In genomic region chr9:133564451-133564850, GRCh38 we compare ENCODE assay signal across 27 cellular contexts. TPM values are rescaled to one million over a fixed set of nuclear protein-coding genes. Genes with fewer than 3 reads are reported as not detected.
A peak's percentile ranks its signal among the peaks of the same experiment; 100 is the strongest.
DNase-seq lines count a peak whose midpoint lies in the region; ATAC-seq and TF ChIP-seq lines count a peak whose summit lies in the region.
"Had no signal": no experiment of that assay in that cellular context is flagged by ENCODE, and none has a peak within 500 bp of the region (broad histone marks: within the 10 kb centered on the region; RNA-seq: fewer than 3 reads in every experiment).

No MANE protein-coding gene starts in this region.

- H3K4me3 ChIP-seq in gastroesophageal sphincter (no peak overlapping the region), muscle layer of colon (ENCODE audit: low read depth in 1 of 2, low read length in 2 of 2) (no peak overlapping the region), tibial nerve (no peak overlapping the region)
- H3K4me3 ChIP-seq: skin epidermis, thyroid gland had no signal

- no peaks in the 10 kb centered on the region for H3K36me3 ChIP-seq in gastroesophageal sphincter
- no peaks in the 10 kb centered on the region for H3K36me3 ChIP-seq in muscle layer of colon (ENCODE audit: insufficient read depth, low read length)
- H3K36me3 ChIP-seq in tibial nerve = no peaks in the 10 kb centered on the region
- H3K36me3 ChIP-seq: thyroid gland had no signal

- H3K9me3 ChIP-seq in gastroesophageal sphincter (no peaks in the 10 kb centered on the region), muscle layer of colon (ENCODE audit: low read length) (no peaks in the 10 kb centered on the region), tibial nerve (no peaks in the 10 kb centered on the region)
- H3K9me3 ChIP-seq: thyroid gland had no signal

- no peak for ATAC-seq in gastroesophageal sphincter

- H3K27ac ChIP-seq in gastroesophageal sphincter (peak overlapping the region in 3 of 4 donors; percentile 72 to 85 (median 80)), muscle layer of colon (ENCODE audit: low read depth, low read length) (peak overlapping the region; percentile 85), tibial nerve (peak overlapping the region in 3 of 4 donors; percentile 43 to 62 (median 55))
- H3K27ac ChIP-seq: epithelial cell of prostate had no signal

- no peak overlapping the region for H3K4me3 Mint-ChIP-seq in brain
- no peak overlapping the region for H3K4me3 Mint-ChIP-seq in osteocyte (ENCODE audit: unreplicated experiment)
- H3K4me3 Mint-ChIP-seq: activated CD4-positive, alpha-beta memory T cell treated with anti-CD3 and anti-CD28 coated beads, Interleukin-2, amount 10 ng/mL, durations not matched to agents 7 days and 5 days had no signal

- TF ChIP-seq CTCF in brain (conservative IDR thresholded peaks at IDR 0.05) = no peak
- no peak for TF ChIP-seq CTCF in gastroesophageal sphincter (IDR thresholded peaks at IDR 0.05)
- peak in 3 of 5 experiments; percentile 13 to 95 (median 49) for TF ChIP-seq CTCF in tibial nerve (IDR thresholded peaks at IDR 0.05)
- no peak for TF ChIP-seq CTCF in osteocyte (IDR thresholded peaks at IDR 0.05)

- no peaks in the 10 kb centered on the region for H3K36me3 Mint-ChIP-seq in brain
- H3K36me3 Mint-ChIP-seq in osteocyte (ENCODE audit: unreplicated experiment) = no peaks in the 10 kb centered on the region

- H3K27ac Mint-ChIP-seq in brain = peak overlapping the region in 3 of 5 experiments; percentile 27 to 75 (median 57)
- H3K27ac Mint-ChIP-seq in osteocyte (ENCODE audit: unreplicated experiment) = no peak overlapping the region
- H3K27ac Mint-ChIP-seq: activated CD4-positive, alpha-beta memory T cell treated with anti-CD3 and anti-CD28 coated beads, Interleukin-2, amount 10 ng/mL, durations not matched to agents 7 days and 5 days had no signal

- H3K27me3 Mint-ChIP-seq in brain (peaks cover 4% of the 10 kb centered on the region), osteocyte (ENCODE audit: unreplicated experiment) (peaks cover 9% of the 10 kb centered on the region)

- TF ChIP-seq EP300 in gastroesophageal sphincter (IDR thresholded peaks at IDR 0.05) (no peak), tibial nerve (IDR thresholded peaks at IDR 0.05) (no peak)

- H3K4me1 Mint-ChIP-seq in brain (peaks cover 65% of the 10 kb centered on the region), osteocyte (ENCODE audit: unreplicated experiment) (peaks cover 9% of the 10 kb centered on the region)
- H3K4me1 Mint-ChIP-seq: activated CD4-positive, alpha-beta memory T cell treated with anti-CD3 and anti-CD28 coated beads, Interleukin-2, amount 10 ng/mL, durations not matched to agents 7 days and 5 days had no signal

- H3K9me3 Mint-ChIP-seq in brain = peaks cover 0 to 2% (median 0%) of the 10 kb centered on the region in 5 experiments
- H3K9me3 Mint-ChIP-seq in osteocyte (ENCODE audit: unreplicated experiment) = no peaks in the 10 kb centered on the region
- H3K9me3 Mint-ChIP-seq: activated CD4-positive, alpha-beta memory T cell treated with anti-CD3 and anti-CD28 coated beads, Interleukin-2, amount 10 ng/mL, durations not matched to agents 7 days and 5 days had no signal

- peaks cover 12% of the 10 kb centered on the region for H3K27me3 ChIP-seq in gastroesophageal sphincter
- H3K27me3 ChIP-seq in muscle layer of colon (ENCODE audit: control insufficient read depth in 1 of 2, insufficient read depth in 2 of 2, low read length in 2 of 2) = no peaks in the 10 kb centered on the region
- H3K27me3 ChIP-seq in tibial nerve = peaks cover 0 to 7% of the 10 kb centered on the region in 2 donors
- H3K27me3 ChIP-seq: thyroid gland had no signal

- peaks cover 0 to 55% (median 20%) of the 10 kb centered on the region in 3 donors for H3K4me1 ChIP-seq in gastroesophageal sphincter
- H3K4me1 ChIP-seq in muscle layer of colon (ENCODE audit: insufficient read depth, low read length) = peaks cover 45% of the 10 kb centered on the region
- H3K4me1 ChIP-seq in tibial nerve = peaks cover 0 to 47% (median 15%) of the 10 kb centered on the region in 4 donors

- DNase-seq in tibial nerve (ENCODE audit: low spot score in 2 of 2) (no peak), GDM1 (lab: John Stamatoyannopoulos, UW) (no peak), osteocyte (ENCODE audit: extremely low spot score, unreplicated experiment) (no peak), HuH-7 (ENCODE audit: low spot score) (no peak)
- no peak for DNase-seq in stimulated activated CD4-positive, alpha-beta T cell treated with anti-CD3 and anti-CD28 coated beads, Interleukin-12 subunit alpha, Interleukin-12 subunit beta, amount 100 ng/mL, for 4 hours
- DNase-seq: activated CD4-positive, alpha-beta memory T cell treated with anti-CD3 and anti-CD28 coated beads, Interleukin-2, amount 10 ng/mL, durations not matched to agents 7 days and 5 days; activated CD4-positive, CD25-positive, alpha-beta regulatory T cell; activated effector memory CD4-positive, alpha-beta T cell treated with anti-CD3 and anti-CD28 coated beads, Interleukin-2, amount 50 U/mL, for 16 hours; activated T-cell treated with anti-CD3 and anti-CD28 coated beads for 4 hours; foreskin melanocyte; HCEC 1CT; islet precursor cell; MV-4-11; NCI-H1694 treated with DMSO at 0.1 percent for 48 hours; NCI-H748 treated with DMSO at 0.1 percent for 48 hours; stimulated activated naive CD4-positive, alpha-beta T cell treated with Interleukin-2 at 50 U/mL for 16 hours; T1000; thyroid gland had no signal

- TF ChIP-seq POLR2A in gastroesophageal sphincter (IDR thresholded peaks at IDR 0.05) = no peak
- TF ChIP-seq POLR2A in tibial nerve (IDR thresholded peaks at IDR 0.05) = no peak

- 60 to 71% methylated on average over 1 of the region's 1 CpG for WGBS in gastroesophageal sphincter (ENCODE audit: low coverage in 1 of 2), 2 donors
- WGBS in tibial nerve, 2 donors = 36 to 59% methylated on average over 1 of the region's 1 CpG

- no peak overlapping the region for H3K9ac ChIP-seq in muscle layer of colon (ENCODE audit: low read length)

RNA-seq across cellular contexts. Expression of gene ADAMTSL2, which starts 29.9 kb away (rescaled TPM):
- 24.2 TPM for polyA plus RNA-seq in brain (ENCODE audit: insufficient read depth, low read depth, low replicate concordance)
- total RNA-seq in gastroesophageal sphincter (1 to 10 TPM; 2.0 to 5.8 (median 3.1) TPM), tibial nerve (10 to 100 TPM; 11.1 to 38.9 (median 26.9) TPM), osteocyte (0.10 and 0.11 TPM in 2 replicates)
- total RNA-seq: activated CD4-positive, alpha-beta memory T cell treated with anti-CD3 and anti-CD28 coated beads, Interleukin-2, amount 10 ng/mL, durations not matched to agents 7 days and 5 days; bronchial epithelial cell had no signal

RNA-seq across cellular contexts. Expression of gene MYMK, which starts 39.7 kb away (rescaled TPM):
- 0.80 TPM for polyA plus RNA-seq in brain (ENCODE audit: insufficient read depth, low read depth, low replicate concordance)
- total RNA-seq in gastroesophageal sphincter (not detected), tibial nerve (1 to 10 TPM in 2 of 4 donors, not detected in 2; 1.4 to 8.3 TPM), osteocyte (not detected in 2 replicates)
- total RNA-seq: activated CD4-positive, alpha-beta memory T cell treated with anti-CD3 and anti-CD28 coated beads, Interleukin-2, amount 10 ng/mL, durations not matched to agents 7 days and 5 days; bronchial epithelial cell; dermis microvascular lymphatic vessel endothelial cell; HT-29; OCI-LY7; thyroid gland had no signal

RNA-seq across cellular contexts. Expression of gene FAM163B, which starts 44.7 kb away (rescaled TPM):
- polyA plus RNA-seq in brain (ENCODE audit: insufficient read depth, low read depth, low replicate concordance) = 89.4 TPM
- total RNA-seq in gastroesophageal sphincter (not detected), tibial nerve (1 to 10 TPM in 2 of 4 donors, under 1 TPM in 1, not detected in 1; 0.90 to 2.2 (median 1.0) TPM), osteocyte (not detected in 2 replicates)
- total RNA-seq: activated CD4-positive, alpha-beta memory T cell treated with anti-CD3 and anti-CD28 coated beads, Interleukin-2, amount 10 ng/mL, durations not matched to agents 7 days and 5 days; bronchial epithelial cell; dermis microvascular lymphatic vessel endothelial cell; HT-29; thyroid gland had no signal

Comparison
In these comparisons a context has a peak if more than half of its experiments do, and no peak if none do; other contexts are left out.
1. CTCF ChIP-seq: peak in tibial nerve (3 of 5); none in brain (0 of 2), gastroesophageal sphincter (0 of 4) and osteocyte (single experiment).
2. Peak in every context shown above with its lines, with median percentiles within 50 percentile points of each other: H3K27ac ChIP-seq.